1 cellular context compared by ENCODE assay signal in the genomic region with DNA sequence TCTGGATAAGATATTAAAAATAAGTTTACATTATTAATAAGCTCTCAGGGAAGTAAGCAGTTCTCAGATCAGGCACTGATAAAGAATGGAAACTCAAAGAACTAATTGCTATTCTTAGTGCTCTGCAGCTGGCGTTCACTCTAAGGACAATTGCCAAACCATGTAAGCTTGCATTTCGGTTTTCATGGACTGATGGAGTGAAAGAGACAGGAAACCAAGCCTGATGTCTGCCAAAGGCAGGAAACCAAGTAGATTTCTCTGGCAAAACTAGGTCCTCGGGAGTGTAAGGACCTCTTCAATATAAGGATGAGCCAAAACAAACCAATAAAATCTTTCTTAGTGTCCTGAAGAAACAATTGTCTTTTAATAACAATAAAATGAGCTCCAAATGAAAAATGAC.
TF ChIP-seq lines count a peak whose summit lies in the region.

No MANE protein-coding gene starts in this region.

TF ChIP-seq in H1, 55 proteins besides CTCF, POLR2A, EP300 and RAD21 (continued from another document):
- no peak for TF ChIP-seq ZNF274 (IDR thresholded peaks at IDR 0.05; ENCODE audit: borderline replicate concordance, extremely low read depth, low read length)
- TF ChIP-seq, protein P1, sequence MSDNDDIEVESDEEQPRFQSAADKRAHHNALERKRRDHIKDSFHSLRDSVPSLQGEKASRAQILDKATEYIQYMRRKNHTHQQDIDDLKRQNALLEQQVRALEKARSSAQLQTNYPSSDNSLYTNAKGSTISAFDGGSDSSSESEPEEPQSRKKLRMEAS (IDR thresholded peaks at IDR 0.05), result no peak
- no peak for TF ChIP-seq CEBPB (IDR thresholded peaks at IDR 0.05; ENCODE audit: low read depth, low read length)
- TF ChIP-seq TAF1 (IDR thresholded peaks at IDR 0.05; ENCODE audit: low read depth, low read length), result no peak
- no peak for TF ChIP-seq RXRA (IDR thresholded peaks at IDR 0.05; ENCODE audit: insufficient read depth, low read depth, low read length)
- TF ChIP-seq TAF7 (optimal IDR thresholded peaks at IDR 0.05; ENCODE audit: borderline replicate concordance, low read depth, low read length), result no peak
- no peak for TF ChIP-seq BCL11A (IDR thresholded peaks at IDR 0.05; ENCODE audit: low read depth in 2 of 2, low read length in 2 of 2)
- TF ChIP-seq KDM5A (IDR thresholded peaks at IDR 0.05; ENCODE audit: low read length), result no peak
- TF ChIP-seq SP4 (IDR thresholded peaks at IDR 0.05; ENCODE audit: low read length), result no peak
- TF ChIP-seq, protein P2, sequence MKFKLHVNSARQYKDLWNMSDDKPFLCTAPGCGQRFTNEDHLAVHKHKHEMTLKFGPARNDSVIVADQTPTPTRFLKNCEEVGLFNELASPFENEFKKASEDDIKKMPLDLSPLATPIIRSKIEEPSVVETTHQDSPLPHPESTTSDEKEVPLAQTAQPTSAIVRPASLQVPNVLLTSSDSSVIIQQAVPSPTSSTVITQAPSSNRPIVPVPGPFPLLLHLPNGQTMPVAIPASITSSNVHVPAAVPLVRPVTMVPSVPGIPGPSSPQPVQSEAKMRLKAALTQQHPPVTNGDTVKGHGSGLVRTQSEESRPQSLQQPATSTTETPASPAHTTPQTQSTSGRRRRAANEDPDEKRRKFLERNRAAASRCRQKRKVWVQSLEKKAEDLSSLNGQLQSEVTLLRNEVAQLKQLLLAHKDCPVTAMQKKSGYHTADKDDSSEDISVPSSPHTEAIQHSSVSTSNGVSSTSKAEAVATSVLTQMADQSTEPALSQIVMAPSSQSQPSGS (IDR thresholded peaks at IDR 0.05; ENCODE audit: low read length), result no peak
- TF ChIP-seq RBBP5 (IDR thresholded peaks at IDR 0.05; ENCODE audit: borderline replicate concordance, low read depth, low read length), result no peak
- TF ChIP-seq HDAC2 (IDR thresholded peaks at IDR 0.05; ENCODE audit: borderline replicate concordance in 1 of 2, low read depth in 2 of 2, low read length in 2 of 2), result no peak
TF ChIP-seq in H1: peak in this region for 0.
